ENCODE assay signal across 33 cellular contexts in genomic region chr3:103693831-103694230, GRCh38.
"Had no signal": no experiment of that assay in that cellular context is flagged by ENCODE, and none has a peak within 500 bp of the region (broad histone marks: within the 10 kb centered on the region; RNA-seq: fewer than 3 reads in every experiment).

No MANE protein-coding gene starts in this region.

- H3K36me3 ChIP-seq: brain microvascular endothelial cell, MG63, Peyer's patch had no signal

- H3K4me1 ChIP-seq: Peyer's patch had no signal

- H3K27me3 ChIP-seq: brain microvascular endothelial cell, MG63, Peyer's patch had no signal

- ATAC-seq: activated CD8-positive, alpha-beta memory T cell treated with anti-CD3 and anti-CD28 coated beads, Interleukin-2, amount 10 ng/mL, durations not matched to agents 7 days and 5 days; activated T-cell treated with anti-CD3 and anti-CD28 coated beads, Interleukin-2, amount 50 U/mL, for 72 hours; activated T-helper 17 cell treated with anti-CD3 and anti-CD28 coated beads, Interleukin-2, amount 50 U/mL, for 72 hours; T-cell; T-helper 17 cell had no signal

- H3K27ac ChIP-seq: brain microvascular endothelial cell, Peyer's patch, VCaP had no signal

- H3K4me3 ChIP-seq: MG63, Peyer's patch had no signal

- DNase-seq: activated B cell treated with CpG ODN at 0.5 μM for 24 hours; activated CD4-positive, alpha-beta memory T cell treated with anti-CD3 and anti-CD28 coated beads, Interleukin-2, amount 10 ng/mL, durations not matched to agents 7 days and 5 days; activated CD4-positive, alpha-beta T cell treated with anti-CD3 and anti-CD28 coated beads for 48 hours; activated CD4-positive, CD25-positive, alpha-beta regulatory T cell treated with anti-CD3 and anti-CD28 coated beads, Interleukin-2, amount 50 U/mL, for 72 hours; activated CD8-positive, alpha-beta memory T cell treated with anti-CD3 and anti-CD28 coated beads for 24 hours; activated CD8-positive, alpha-beta memory T cell treated with anti-CD3 and anti-CD28 coated beads, Interleukin-2, amount 10 ng/mL, durations not matched to agents 7 days and 5 days; activated CD8-positive, alpha-beta memory T cell treated with anti-CD3 and anti-CD28 coated beads, Interleukin-2, amount 50 U/mL, for 48 hours; activated effector memory CD4-positive, alpha-beta T cell treated with anti-CD3 and anti-CD28 coated beads, Interleukin-2, amount 50 U/mL, for 16 hours; activated naive CD4-positive, alpha-beta T cell; activated naive CD4-positive, alpha-beta T cell treated with anti-CD3 and anti-CD28 coated beads, Interleukin-2, amount 50 U/mL, for 16 hours; activated naive CD8-positive, alpha-beta T cell treated with anti-CD3 and anti-CD28 coated beads for 36 hours; activated T-cell treated with anti-CD3 and anti-CD28 coated beads, Interleukin-2, amount 50 U/mL, for 72 hours; amniotic stem cell; aorta; brain microvascular endothelial cell; Kasumi-1; KG1; MG63; NCI-H1048; NCI-H1105 treated with DMSO at 0.1 percent for 48 hours; NCI-H1436; NCI-H1694; NCI-H1930; NCI-H2081 treated with DMSO at 0.1 percent for 48 hours; NCI-H345; NCI-H524 treated with DMSO at 0.1 percent for 48 hours; Peyer's patch; Right ventricle myocardium superior; RPMI8226; T-cell; T-helper 17 cell had no signal

- H3K9me3 ChIP-seq: MG63, Peyer's patch had no signal
